ENCODE assay signal across 8 cellular contexts in genomic region chr3:197951392-197951990, GRCh38. TPM values are rescaled to one million over a fixed set of nuclear protein-coding genes. Genes with fewer than 3 reads are reported as not detected.
DNase-seq lines count a peak whose midpoint lies in the region; ATAC-seq and TF ChIP-seq lines count a peak whose summit lies in the region.

No MANE protein-coding gene starts in this region.

- H3K4me1 ChIP-seq in CD8-positive, alpha-beta memory T cell (ENCODE audit: insufficient read depth, low read length): peaks cover 38% of the 10 kb centered on the region
- H3K4me1 ChIP-seq in OCI-LY1 (ENCODE audit: insufficient read depth, low read length, severe bottlenecking) (peaks cover 25% of the 10 kb centered on the region), endodermal cell (ENCODE audit: control insufficient read depth, insufficient read depth, low read length) (peaks cover 6% of the 10 kb centered on the region), osteoblast (ENCODE audit: insufficient read depth, low read length) (peaks cover 46% of the 10 kb centered on the region), body of pancreas (peaks cover 37% of the 10 kb centered on the region)

- peak overlapping the region; percentile 91 to 99 (median 96) for H3K4me3 Mint-ChIP-seq in CD8-positive, alpha-beta memory T cell
- H3K4me3 Mint-ChIP-seq in endodermal cell: peak overlapping the region; percentile 97

- no peaks in the 10 kb centered on the region for H3K9me3 Mint-ChIP-seq in CD8-positive, alpha-beta memory T cell
- no peaks in the 10 kb centered on the region for H3K9me3 Mint-ChIP-seq in endodermal cell

- 87% methylated on average over 11 to 21 of the region's 21 CpGs for WGBS in endodermal cell (ENCODE audit: insufficient coverage in 1 of 2, insufficient read length in 1 of 2), 2 experiments
- WGBS in body of pancreas, 2 donors: 64 to 76% methylated on average over 21 of the region's 21 CpGs

- peak overlapping the region; percentile 100 for H3K4me3 ChIP-seq in CD8-positive, alpha-beta memory T cell (ENCODE audit: low read length)
- H3K4me3 ChIP-seq in OCI-LY1 (ENCODE audit: low read depth, low read length, poor library complexity, severe bottlenecking): peak overlapping the region; percentile 81
- peak overlapping the region; percentile 94 for H3K4me3 ChIP-seq in endodermal cell (ENCODE audit: low read length)
- H3K4me3 ChIP-seq in osteoblast (ENCODE audit: insufficient read depth, low read length): peak overlapping the region; percentile 82
- peak overlapping the region in 1 of 2 donors; percentile 57 for H3K4me3 ChIP-seq in body of pancreas

- CTCF ChIA-PET in CD8-positive, alpha-beta memory T cell (lab: Charles Lee): interaction anchor here (1.2 kb wide), 1 partner anchor 9 kb away, joined by 3 read pairs; no protein-coding TSS in a partner anchor

- no peak for ATAC-seq in body of pancreas
- ATAC-seq in HG02571 (IDR thresholded peaks at IDR 0.05; ENCODE audit: unreplicated experiment): no peak

- no peaks in the 10 kb centered on the region for H3K27me3 Mint-ChIP-seq in CD8-positive, alpha-beta memory T cell
- H3K27me3 Mint-ChIP-seq in endodermal cell (ENCODE audit: insufficient read depth): peaks cover 6% of the 10 kb centered on the region

- POLR2A ChIA-PET in CD8-positive, alpha-beta memory T cell (lab: Charles Lee): interaction anchor here (1.0 to 2.5 kb wide), 3 partner anchors 7 to 10 kb away, joined by 3 to 13 read pairs (median 6); partner anchors contain the start of gene LMLN

- H3K27ac ChIP-seq in CD8-positive, alpha-beta memory T cell (ENCODE audit: low read depth, low read length): peak overlapping the region; percentile 87
- H3K27ac ChIP-seq in OCI-LY1 (ENCODE audit: low read depth, low read length, poor library complexity, severe bottlenecking) (peak overlapping the region; percentile 61), endodermal cell (ENCODE audit: low read depth, low read length) (no peak overlapping the region), osteoblast (ENCODE audit: low read depth, low read length) (peak overlapping the region; percentile 34), body of pancreas (peak overlapping the region in 2 of 4 donors; percentile 90 to 94)

- no peaks in the 10 kb centered on the region for H3K9me3 ChIP-seq in CD8-positive, alpha-beta memory T cell (ENCODE audit: low read length)
- H3K9me3 ChIP-seq in OCI-LY1 (ENCODE audit: low read length) (no peaks in the 10 kb centered on the region), endodermal cell (ENCODE audit: control insufficient read depth, low read length) (no peaks in the 10 kb centered on the region), osteoblast (ENCODE audit: low read depth, low read length) (no peaks in the 10 kb centered on the region), body of pancreas (no peaks in the 10 kb centered on the region)

- peaks cover 37 to 56% (median 48%) of the 10 kb centered on the region in 3 donors for H3K4me1 Mint-ChIP-seq in CD8-positive, alpha-beta memory T cell
- peaks cover 11% of the 10 kb centered on the region for H3K4me1 Mint-ChIP-seq in endodermal cell

- H4K20me1 ChIP-seq in OCI-LY1 (ENCODE audit: insufficient read depth, low read length) (no peaks in the 10 kb centered on the region), osteoblast (ENCODE audit: insufficient read depth, low read length) (peaks cover 42% of the 10 kb centered on the region)

- H3K36me3 Mint-ChIP-seq in CD8-positive, alpha-beta memory T cell: peaks cover 0 to 63% (median 21%) of the 10 kb centered on the region in 3 donors
- H3K36me3 Mint-ChIP-seq in endodermal cell (ENCODE audit: low read depth): peaks cover 56% of the 10 kb centered on the region

- no peak for DNase-seq in CD8-positive, alpha-beta memory T cell
- DNase-seq in endodermal cell (no peak), osteoblast (ENCODE audit: insufficient read length, low spot score, missing footprints) (no peak), body of pancreas (no peak), NCI-H446 treated with DMSO at 0.1 percent for 48 hours (lab: John Stamatoyannopoulos, UW) (no peak), DMS53 (lab: John Stamatoyannopoulos, UW) (no peak)

- TF ChIP-seq POLR2A in body of pancreas (IDR thresholded peaks at IDR 0.05): no peak

- H3K79me2 ChIP-seq in OCI-LY1 (ENCODE audit: insufficient read depth, low read length): peaks cover 20% of the 10 kb centered on the region
- H3K79me2 ChIP-seq in osteoblast (ENCODE audit: insufficient read depth, low read length): peaks cover 49% of the 10 kb centered on the region

- no peaks in the 10 kb centered on the region for H3K9me2 ChIP-seq in OCI-LY1 (ENCODE audit: low read depth, low read length)

- intact Hi-C loops in body of pancreas (cut with DNase I): no loop called here

- H3K36me3 ChIP-seq in CD8-positive, alpha-beta memory T cell (ENCODE audit: insufficient read depth, low read length): peaks cover 52% of the 10 kb centered on the region
- H3K36me3 ChIP-seq in OCI-LY1 (ENCODE audit: insufficient read depth, low read length) (peaks cover 63% of the 10 kb centered on the region), endodermal cell (ENCODE audit: control insufficient read depth, insufficient read depth, low read length) (peaks cover 58% of the 10 kb centered on the region), osteoblast (ENCODE audit: insufficient read depth, low read length) (peaks cover 54% of the 10 kb centered on the region), body of pancreas (replicated peaks in 1 of 2; ENCODE audit: insufficient read depth in 1 of 2, low read depth in 2 of 2) (peaks cover 17 to 26% of the 10 kb centered on the region in 2 donors)

- peak overlapping the region; percentile 96 to 100 (median 100) for H3K27ac Mint-ChIP-seq in CD8-positive, alpha-beta memory T cell
- H3K27ac Mint-ChIP-seq in endodermal cell: peak overlapping the region; percentile 100

- H3K27me3 ChIP-seq in CD8-positive, alpha-beta memory T cell (ENCODE audit: insufficient read depth, low read length, poor library complexity, severe bottlenecking): no peaks in the 10 kb centered on the region
- H3K27me3 ChIP-seq in OCI-LY1 (ENCODE audit: insufficient read depth, low read length): no peaks in the 10 kb centered on the region
- H3K27me3 ChIP-seq in endodermal cell (ENCODE audit: control insufficient read depth, insufficient read depth, low read length, poor library complexity, severe bottlenecking): no peaks in the 10 kb centered on the region
- no peaks in the 10 kb centered on the region for H3K27me3 ChIP-seq in osteoblast (ENCODE audit: insufficient read depth, low read length)
- no peaks in the 10 kb centered on the region for H3K27me3 ChIP-seq in body of pancreas

- H3F3A ChIP-seq in OCI-LY1 (ENCODE audit: insufficient read depth, low read length): peaks cover 5% of the 10 kb centered on the region; the same call in 1 of the 2 replicates

- H3K9ac ChIP-seq in OCI-LY1 (ENCODE audit: low read length) (peak overlapping the region; percentile 92), endodermal cell (ENCODE audit: extremely low read depth, low read length, poor library complexity, severe bottlenecking) (peak overlapping the region; percentile 97)

- TF ChIP-seq CTCF in OCI-LY1 (IDR thresholded peaks at IDR 0.05; ENCODE audit: low read length) (no peak), endodermal cell (conservative IDR thresholded peaks at IDR 0.05) (no peak), osteoblast (IDR thresholded peaks at IDR 0.05; ENCODE audit: extremely low read depth, low read depth, low read length) (no peak), body of pancreas (IDR thresholded peaks at IDR 0.05) (no peak)

- H2AFZ ChIP-seq in OCI-LY1 (ENCODE audit: low read length) (no peak overlapping the region), osteoblast (ENCODE audit: low read length) (no peak overlapping the region)

- peak overlapping the region; percentile 79 for H3K4me2 ChIP-seq in OCI-LY1 (ENCODE audit: low read length)
- H3K4me2 ChIP-seq in osteoblast (ENCODE audit: insufficient read depth, low read length): peak overlapping the region; percentile 87

RNA-seq across cellular contexts. Expression of gene RPL35A, which starts 1.5 kb away (rescaled TPM):
- total RNA-seq in CD8-positive, alpha-beta memory T cell: 1,000 to 10,000 TPM; 1,301 to 1,320 TPM
- polyA plus RNA-seq in CD8-positive, alpha-beta memory T cell: 1,628 TPM
- 1,000 to 10,000 TPM; 1,211 to 1,450 TPM for total RNA-seq in endodermal cell
- polyA plus RNA-seq in endodermal cell (2013, experiment 1 of 2): 1,620 TPM
- polyA plus RNA-seq in endodermal cell (2013, experiment 2 of 2): 1,552 TPM
- 373 and 450 TPM in 2 replicates for total RNA-seq in osteoblast
- total RNA-seq in body of pancreas: 100 to 1,000 TPM; 156 to 462 TPM

RNA-seq across cellular contexts. Expression of gene LMLN, which starts 8.5 kb away (rescaled TPM):
- 1 to 10 TPM; 7.3 to 7.4 TPM for total RNA-seq in CD8-positive, alpha-beta memory T cell
- polyA plus RNA-seq in CD8-positive, alpha-beta memory T cell: 2.4 TPM
- total RNA-seq in endodermal cell (10 to 100 TPM; 10.0 to 10.5 TPM), osteoblast (13.0 and 16.3 TPM in 2 replicates), body of pancreas (1 to 10 TPM; 1.6 to 4.4 TPM)
- polyA plus RNA-seq in endodermal cell (2013, experiment 1 of 2): 7.1 TPM
- polyA plus RNA-seq in endodermal cell (2013, experiment 2 of 2): 8.2 TPM
